Comparison of ENCODE assay signal across 13 cellular contexts in the genomic region with DNA sequence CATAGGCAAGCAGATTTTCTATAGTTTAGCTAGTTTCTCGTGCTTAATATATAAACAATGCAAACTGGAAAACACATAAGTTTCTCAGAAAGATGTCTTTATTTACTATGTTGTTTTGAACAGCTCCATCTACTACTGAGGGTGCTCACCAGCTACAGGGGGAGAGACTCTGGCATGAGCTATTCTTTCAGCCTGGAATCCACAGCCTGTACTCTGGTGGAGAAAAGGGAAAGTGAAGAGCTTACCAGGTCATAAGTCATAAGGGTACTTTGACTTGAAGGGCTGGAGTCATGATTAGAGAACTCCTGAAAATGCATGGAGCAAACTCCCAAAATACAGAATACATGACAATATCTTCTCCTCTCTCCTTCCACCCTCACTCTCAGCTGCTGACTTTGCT.
"Had no signal": no experiment of that assay in that cellular context is flagged by ENCODE, and none has a peak within 500 bp of the region (broad histone marks: within the 10 kb centered on the region; RNA-seq: fewer than 3 reads in every experiment).

No MANE protein-coding gene starts in this region.

- H3K27me3 ChIP-seq: right atrium auricular region, tibial nerve had no signal

- DNase-seq: activated CD4-positive, alpha-beta T cell treated with anti-CD3 and anti-CD28 coated beads for 4 hours; activated CD8-positive, alpha-beta memory T cell treated with anti-CD3 and anti-CD28 coated beads, Interleukin-2, amount 50 U/mL, for 4 hours; activated CD8-positive, alpha-beta T cell treated with anti-CD3 and anti-CD28 coated beads for 36 hours; activated naive CD4-positive, alpha-beta T cell; activated naive CD8-positive, alpha-beta T cell treated with anti-CD3 and anti-CD28 coated beads, Interleukin-2, amount 50 U/mL, for 24 hours; central memory CD4-positive, alpha-beta T cell; endodermal cell; naive B cell; small intestine; T-helper 9 cell had no signal

- H3K27ac ChIP-seq: neutrophil, right atrium auricular region had no signal

- H3K9me3 ChIP-seq: neutrophil, right atrium auricular region, tibial nerve had no signal

- FAIRE-seq: small intestine had no signal

- H3K36me3 ChIP-seq: neutrophil, right atrium auricular region, tibial nerve had no signal

- H3K4me3 ChIP-seq: right atrium auricular region, tibial nerve had no signal
